ENCODE assay signal across 21 cellular contexts in the genomic region with DNA sequence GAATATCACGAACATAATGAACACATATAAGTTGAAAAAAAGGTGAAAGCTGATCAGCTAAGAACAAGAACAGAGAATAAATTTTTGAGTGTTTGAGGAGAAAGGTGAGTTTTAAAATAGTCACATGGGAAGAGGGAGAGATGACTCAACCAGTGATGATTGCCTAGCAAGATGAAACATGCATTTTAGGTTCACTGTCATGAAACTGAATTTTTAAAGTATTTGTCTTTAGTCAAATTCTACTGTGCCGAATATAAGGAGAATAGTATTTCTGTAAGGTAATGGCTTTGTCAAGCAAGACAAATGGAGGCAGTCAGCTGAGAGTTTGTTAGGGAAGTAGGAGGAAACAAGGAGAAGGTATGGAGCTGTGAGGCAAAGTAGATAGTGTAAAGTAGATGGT.
"Had no signal": no experiment of that assay in that cellular context is flagged by ENCODE, and none has a peak within 500 bp of the region (broad histone marks: within the 10 kb centered on the region; RNA-seq: fewer than 3 reads in every experiment).

No MANE protein-coding gene starts in this region.

- H3K4me3 ChIP-seq: colonic mucosa, esophagus squamous epithelium, left lung, neural progenitor cell, right atrium auricular region, spleen, testis, tibial artery had no signal

- H3K79me2 ChIP-seq: parathyroid adenoma had no signal

- H2AFZ ChIP-seq: neural progenitor cell, parathyroid adenoma had no signal

- H3K9me3 ChIP-seq: colonic mucosa, esophagus squamous epithelium, right atrium auricular region, testis, tibial artery had no signal

- H3K36me3 ChIP-seq: colonic mucosa, esophagus squamous epithelium, left lung, neural progenitor cell, right atrium auricular region, spleen, tibial artery had no signal

- H3K9ac ChIP-seq: neural progenitor cell, parathyroid adenoma had no signal

- H3K27me3 ChIP-seq: colonic mucosa, esophagus squamous epithelium, left lung, neural progenitor cell, right atrium auricular region, spleen, testis, tibial artery had no signal

- DNase-seq: colonic mucosa; effector CD8-positive, alpha-beta T cell; endodermal cell; erythroblast; esophagus squamous epithelium; head of caudate nucleus; kidney; left cardiac atrium; left lung; mesendoderm; midbrain; naive thymus-derived CD4-positive, alpha-beta T cell; spleen; stimulated activated CD4-positive, alpha-beta T cell treated with anti-CD3 and anti-CD28 coated beads, Interleukin-4, amount 100 ng/mL, for 4 hours; stimulated activated naive CD8-positive, alpha-beta T cell treated with anti-CD3 and anti-CD28 coated beads, Interleukin-15, Interleukin-2, amounts not matched to agents 100 U/mL and 50 U/mL, for 24 hours; substantia nigra; testis; tibial artery had no signal

- H3K27ac ChIP-seq: colonic mucosa, esophagus squamous epithelium, left lung, neural progenitor cell, parathyroid adenoma, right atrium auricular region, spleen, testis, tibial artery had no signal

- H3K4me2 ChIP-seq: neural progenitor cell had no signal

- H3K4me1 ChIP-seq: colonic mucosa, esophagus squamous epithelium, left lung, neural progenitor cell, parathyroid adenoma, right atrium auricular region, spleen, testis, tibial artery had no signal
